ENCODE assay signal across 8 cellular contexts in genomic region chr9:37422289-37423104, GRCh38. TPM values are rescaled to one million over a fixed set of nuclear protein-coding genes. Genes with fewer than 3 reads are reported as not detected.
DNase-seq lines count a peak whose midpoint lies in the region; ATAC-seq and TF ChIP-seq lines count a peak whose summit lies in the region.

Gene GRHPR, plus strand, starts transcription at chr9:37422696. Its CDS starts 55 bp downstream, at chr9:37422751.

- H3K27me3 ChIP-seq in foreskin keratinocyte (no peaks in the 10 kb centered on the region), neuronal stem cell (ENCODE audit: control insufficient read depth in 3 of 3, insufficient read depth in 3 of 3, low read depth in 1 of 3, low read length in 3 of 3) (no peaks in the 10 kb centered on the region)

- peak within 1 kb of the TSS; percentile 96 for H3K9ac ChIP-seq in neuronal stem cell (ENCODE audit: low read depth, low read length, poor library complexity)

- peaks cover 16 to 40% of the 10 kb centered on the region in 2 donors for H3K36me3 ChIP-seq in neuronal stem cell (replicated peaks in 1 of 2; ENCODE audit: control insufficient read depth in 2 of 2, insufficient read depth in 2 of 2, low read length in 2 of 2)

- no peak within 1 kb of the TSS for H2BK12ac ChIP-seq in neuronal stem cell (ENCODE audit: low read length)

- peak within 1 kb of the TSS; percentile 95 for H2BK5ac ChIP-seq in neuronal stem cell (ENCODE audit: low read length)

- H3K18ac ChIP-seq in neuronal stem cell (ENCODE audit: low read length) = peak within 1 kb of the TSS; percentile 99

- H4K8ac ChIP-seq in neuronal stem cell (ENCODE audit: low read depth, low read length) = no peak within 1 kb of the TSS

- peak within 1 kb of the TSS; percentile 10 for H2AK5ac ChIP-seq in neuronal stem cell (ENCODE audit: low read depth, low read length)

- WGBS in neuronal stem cell (ENCODE audit: extremely low coverage in 2 of 2, insufficient read length in 2 of 2, insufficient replicate concordance in 1 of 2), 2 donors = no CpG with 5 or more reads among the region's 56 CpGs

- peak within 1 kb of the TSS; percentile 79 for H3K4me2 ChIP-seq in neuronal stem cell (ENCODE audit: insufficient read depth, low read length, poor library complexity, severe bottlenecking)

- H3K4me3 ChIP-seq in LNCaP clone FGC (ENCODE audit: low read depth, low read length) (peak within 1 kb of the TSS; percentile 98), neuronal stem cell (ENCODE audit: low read length in 2 of 2) (peak within 1 kb of the TSS; percentile 91 to 98)

- no peak within 1 kb of the TSS for H2BK120ac ChIP-seq in neuronal stem cell (ENCODE audit: low read depth, low read length)

- peak within 1 kb of the TSS; percentile 83 for H3K27ac ChIP-seq in foreskin keratinocyte
- H3K27ac ChIP-seq in neuronal stem cell (replicated peaks; ENCODE audit: low read length) = peak within 1 kb of the TSS; percentile 38
- H3K27ac ChIP-seq in substantia nigra (ENCODE audit: low read depth, low read length, poor library complexity, severe bottlenecking) = peak within 1 kb of the TSS; percentile 92

- H3K4me1 ChIP-seq in foreskin keratinocyte = peaks cover 8% of the 10 kb centered on the region
- H3K4me1 ChIP-seq in neuronal stem cell (ENCODE audit: control insufficient read depth in 2 of 2, insufficient read depth in 1 of 2, low read depth in 1 of 2, low read length in 2 of 2) = peaks cover 4 to 20% of the 10 kb centered on the region in 2 donors

- H2BK15ac ChIP-seq in neuronal stem cell (ENCODE audit: low read length) = peak within 1 kb of the TSS; percentile 0

- DNase-seq in ELR (ENCODE audit: low read depth) (peak; percentile 91), H4 (ENCODE audit: low spot score) (peak; percentile 85), LNCaP clone FGC (ENCODE audit: low read depth) (peak; percentile 50), SIG-M5 treated with dmso at 0.1 percent for 504 hours (lab: John Stamatoyannopoulos, UW; ENCODE audit: unreplicated experiment) (peak; percentile 79), activated gamma-delta T cell treated with Interleukin-2 at 50 U/mL for 16 hours (peak; percentile 84), foreskin keratinocyte (peak; percentile 32 to 57), neuronal stem cell (ENCODE audit: low spot score) (peak; percentile 70), substantia nigra (lab: John Stamatoyannopoulos, UW) (peak; percentile 61 to 96 (median 89))

- no peak within 1 kb of the TSS for H3K4ac ChIP-seq in neuronal stem cell (ENCODE audit: low read length)

- H2AFZ ChIP-seq in neuronal stem cell (ENCODE audit: low read length) = peak within 1 kb of the TSS; percentile 94

- H3K23ac ChIP-seq in neuronal stem cell (ENCODE audit: low read depth, low read length, poor library complexity) = peak within 1 kb of the TSS; percentile 99

- H4K91ac ChIP-seq in neuronal stem cell (ENCODE audit: low read depth, low read length, poor library complexity) = no peak within 1 kb of the TSS

- no peak for TF ChIP-seq CTCF in LNCaP clone FGC (IDR thresholded peaks at IDR 0.05; ENCODE audit: control insufficient read depth, extremely low read depth, insufficient read depth)
- no peak for TF ChIP-seq CTCF in foreskin keratinocyte (conservative IDR thresholded peaks at IDR 0.05)

- H3K9me3 ChIP-seq in neuronal stem cell (replicated peaks in 1 of 2; ENCODE audit: control insufficient read depth in 2 of 2, insufficient read depth in 1 of 2, low read depth in 1 of 2, low read length in 2 of 2) = no peaks in the 10 kb centered on the region

- peak; percentile 87 for ATAC-seq in foreskin keratinocyte

- H3K14ac ChIP-seq in neuronal stem cell (ENCODE audit: low read length) = peak within 1 kb of the TSS; percentile 67

- H3K79me1 ChIP-seq in neuronal stem cell (ENCODE audit: low read depth, low read length) = peaks cover 15% of the 10 kb centered on the region

RNA-seq across cellular contexts. Expression of gene GRHPR, which starts in this region (rescaled TPM):
- 172 and 191 TPM in 2 replicates for total RNA-seq in H4 (2014; rRNA removed; shearing (Covaris generic))
- 104 and 110 TPM in 2 replicates for total RNA-seq in foreskin keratinocyte
- 113 and 122 TPM in 2 replicates for polyA plus RNA-seq in foreskin keratinocyte
- 139 TPM for polyA plus RNA-seq in neuronal stem cell (2013, experiment 1 of 2)
- 138 TPM for polyA plus RNA-seq in neuronal stem cell (2013, experiment 2 of 2)

Comparison
In these comparisons a context has a peak if more than half of its experiments do, and no peak if none do; other contexts are left out.
1. Peak in every context shown above with its lines: DNase-seq, ATAC-seq, H3K4me3 ChIP-seq and H3K27ac ChIP-seq.
2. H3K27ac ChIP-seq: peak in every context shown above with its lines; median percentile 92 in substantia nigra; 83 in foreskin keratinocyte; 38 in neuronal stem cell.